In the genomic region with DNA sequence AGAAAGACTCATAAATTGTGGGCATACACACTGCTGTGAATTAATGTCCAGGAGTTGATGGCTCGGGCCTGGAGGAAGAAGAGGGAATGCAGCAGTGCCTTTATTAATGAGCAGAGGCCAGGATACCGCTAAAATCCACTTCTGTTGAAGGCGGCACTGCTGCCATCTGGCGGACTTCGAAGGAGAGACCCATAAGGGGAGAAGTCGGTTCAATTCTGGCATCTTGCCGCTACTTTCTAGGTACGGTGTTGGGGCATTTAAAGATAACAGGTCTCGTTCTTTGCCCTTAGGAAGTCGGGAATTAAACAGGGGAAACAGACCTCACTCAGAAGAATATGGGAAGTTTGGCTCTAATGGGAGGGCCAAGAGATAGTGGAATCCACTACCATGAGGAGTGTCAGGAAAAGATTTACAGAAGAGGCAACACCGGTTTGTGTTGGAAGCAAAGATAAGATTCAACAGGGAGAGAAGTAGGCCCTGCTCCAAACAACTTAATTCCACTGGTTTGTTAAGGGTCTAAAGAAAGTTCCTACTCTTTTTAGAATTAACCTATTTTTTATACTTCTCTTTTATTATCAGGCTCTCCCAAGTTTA, we compare ENCODE assay signal across 9 cellular contexts.
A peak's percentile ranks its signal among the peaks of the same experiment; 100 is the strongest.
DNase-seq lines count a peak whose midpoint lies in the region; ATAC-seq and TF ChIP-seq lines count a peak whose summit lies in the region.
"Had no signal": no experiment of that assay in that cellular context is flagged by ENCODE, and none has a peak within 500 bp of the region (broad histone marks: within the 10 kb centered on the region; RNA-seq: fewer than 3 reads in every experiment).

No MANE protein-coding gene starts in this region.

- peaks cover 4 to 10% of the 10 kb centered on the region in 2 donors for H3K27me3 Mint-ChIP-seq in stimulated activated naive B cell treated with anti-CD40 and anti-IgM and Interleukin-4, amounts not matched to agents 10 μg/mL and 1 μg/mL and 100 μg/mL, for 72 hours

- peak; percentile 11 to 72 (median 49) for TF ChIP-seq CTCF in body of pancreas (IDR thresholded peaks at IDR 0.05)

- no peak overlapping the region for H3K27ac ChIP-seq in body of pancreas
- H3K27ac ChIP-seq: BLaER1 had no signal

- no peak overlapping the region for H3K4me3 Mint-ChIP-seq in stimulated activated naive B cell treated with anti-CD40 and anti-IgM and Interleukin-4, amounts not matched to agents 10 μg/mL and 1 μg/mL and 100 μg/mL, for 72 hours

- no peak for TF ChIP-seq POLR2A in body of pancreas (IDR thresholded peaks at IDR 0.05)

- H3K4me1 Mint-ChIP-seq in stimulated activated naive B cell treated with anti-CD40 and anti-IgM and Interleukin-4, amounts not matched to agents 10 μg/mL and 1 μg/mL and 100 μg/mL, for 72 hours = peaks cover 0 to 7% of the 10 kb centered on the region in 2 donors

- H3K27me3 ChIP-seq in body of pancreas = no peaks in the 10 kb centered on the region
- H3K27me3 ChIP-seq: BLaER1 had no signal

- H3K27ac Mint-ChIP-seq in stimulated activated naive B cell treated with anti-CD40 and anti-IgM and Interleukin-4, amounts not matched to agents 10 μg/mL and 1 μg/mL and 100 μg/mL, for 72 hours = no peak overlapping the region

- H3K9me3 Mint-ChIP-seq in stimulated activated naive B cell treated with anti-CD40 and anti-IgM and Interleukin-4, amounts not matched to agents 10 μg/mL and 1 μg/mL and 100 μg/mL, for 72 hours = peaks cover 2 to 7% of the 10 kb centered on the region in 2 donors

- H3K4me3 ChIP-seq in body of pancreas = no peak overlapping the region
- H3K4me3 ChIP-seq: BLaER1 had no signal

- peaks cover 0 to 1% of the 10 kb centered on the region in 2 donors for H3K36me3 Mint-ChIP-seq in stimulated activated naive B cell treated with anti-CD40 and anti-IgM and Interleukin-4, amounts not matched to agents 10 μg/mL and 1 μg/mL and 100 μg/mL, for 72 hours

- intact Hi-C loops in body of pancreas (cut with DNase I) = no loop called here
- intact Hi-C loops in left colon (cut with DNase I, micrococcal nuclease) = no loop called here

- WGBS in body of pancreas, 2 donors = 3 to 4% methylated on average over 11 of the region's 11 CpGs

- no peaks in the 10 kb centered on the region for H3K36me3 ChIP-seq in body of pancreas (replicated peaks in 1 of 2; ENCODE audit: insufficient read depth in 1 of 2, low read depth in 2 of 2)
- H3K36me3 ChIP-seq: BLaER1 had no signal

- H3K4me1 ChIP-seq in body of pancreas = no peaks in the 10 kb centered on the region
- H3K4me1 ChIP-seq: BLaER1 had no signal

- peak; percentile 87 for ATAC-seq in GM21381 (IDR thresholded peaks at IDR 0.05; ENCODE audit: unreplicated experiment)
- ATAC-seq in body of pancreas = peak; percentile 62
- ATAC-seq in left colon = peak; percentile 70
- ATAC-seq in stimulated activated naive B cell treated with anti-CD40 and anti-IgM and Interleukin-4, amounts not matched to agents 10 μg/mL and 1 μg/mL and 100 μg/mL, for 72 hours (replicated peaks) = peak; percentile 68 to 69

- peak; percentile 80 for DNase-seq in DMS 273 (lab: John Stamatoyannopoulos, UW; ENCODE audit: unreplicated experiment)
- no peak for DNase-seq in DMS 273 treated with DMSO at 0.1 percent for 48 hours (lab: John Stamatoyannopoulos, UW)
- DNase-seq in HPDE6-E6E7 (ENCODE audit: extremely low spot score) = peak; percentile 49
- DNase-seq in RPMI8226 = peak; percentile 17
- DNase-seq in body of pancreas = peak; percentile 63 to 75 (median 66)
- peak in 1 of 2 donors; percentile 59 for DNase-seq in left colon
- peak; percentile 6 for DNase-seq in stimulated activated naive B cell treated with anti-CD40 and anti-IgM and Interleukin-4, amounts not matched to agents 10 μg/mL and 1 μg/mL and 100 μg/mL, for 72 hours

- H3K9me3 ChIP-seq in body of pancreas = no peaks in the 10 kb centered on the region
- H3K9me3 ChIP-seq: BLaER1 had no signal
